8 cellular contexts compared by ENCODE assay signal in the genomic region with DNA sequence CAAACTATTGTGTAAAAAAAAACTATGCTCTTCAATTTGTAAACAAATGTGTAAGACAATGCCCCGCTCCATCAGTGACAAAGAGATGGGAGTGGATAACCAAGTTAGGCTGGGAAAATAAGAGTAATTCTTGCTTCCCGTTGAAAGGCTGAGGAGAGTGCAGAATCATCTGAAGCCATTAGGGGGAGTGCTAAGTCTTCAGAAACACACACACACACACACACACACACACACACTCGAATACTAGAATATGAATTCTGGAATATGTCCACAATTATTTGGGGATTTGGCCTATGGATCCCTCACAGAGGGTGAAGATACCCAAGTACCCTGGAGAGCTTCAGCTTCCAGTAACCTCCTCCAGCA. TPM values are rescaled to one million over a fixed set of nuclear protein-coding genes. Genes with fewer than 3 reads are reported as not detected.
DNase-seq lines count a peak whose midpoint lies in the region; ATAC-seq, FAIRE-seq and TF ChIP-seq lines count a peak whose summit lies in the region.

No MANE protein-coding gene starts in this region.

- FAIRE-seq in A549 (lab: Jason Lieb, UNC) = no peak
- FAIRE-seq in RCC 7860 (lab: Jason Lieb, UNC) = no peak

- no peaks in the 10 kb centered on the region; the same call in 2 of the 3 replicates for H3K9me3 ChIP-seq in A549

- POLR2A ChIA-PET in A549 (lab: Yijun Ruan, JAX) (interaction anchor here (1.1 to 1.6 kb wide), 4 partner anchors 37 to 164 kb away, joined by 3 to 14 read pairs (median 6); partner anchors contain the start of genes MSANTD2, SIAE and SPA17), GM10248 (lab: Yijun Ruan, JAX) (interaction anchor here (0.7 kb wide), 1 partner anchor 216 kb away, joined by 4 read pairs; no protein-coding TSS in a partner anchor)
- POLR2A ChIA-PET in activated CD4-positive, alpha-beta memory T cell treated with anti-CD3 and anti-CD28 coated beads for 36 hours (lab: Charles Lee) = interaction anchor here (0.7 to 1.1 kb wide), 2 partner anchors 39 to 333 kb away, joined by 3 to 5 read pairs; no protein-coding TSS in a partner anchor

- H3K4me3 ChIP-seq in A549 = no peak overlapping the region
- no peak overlapping the region for H3K4me3 ChIP-seq in Jurkat, Clone E6-1 (ENCODE audit: low read length)

- TF ChIP-seq RAD21 in A549 (conservative IDR thresholded peaks at IDR 0.05 in 1 of 2, IDR thresholded peaks at IDR 0.05 in 1 of 2) = peak; percentile 39 to 64; a peak in 4 of 5 replicates

- intact Hi-C loops in activated T-helper 2 cell treated with anti-CD3 and anti-CD28 coated beads, Interferon-gamma antibody, Interleukin-2, Interleukin-4, amounts not matched to agents 10 μg/mL and 5 μg/mL and 100 μg/mL, durations not matched to agents 14 hours and 24 hours and 36 hours (cut with micrococcal nuclease) = loop anchor here (1.0 to 5.0 kb wide), 7 partner anchors 30 to 420 kb away; partner anchors contain the start of genes ESAM, MSANTD2, SIAE and SPA17
- intact Hi-C loops in activated CD4-positive, alpha-beta memory T cell treated with anti-CD3 and anti-CD28 coated beads for 36 hours (cut with micrococcal nuclease) = loop anchor here (1.0 to 10.0 kb wide), 8 partner anchors 29 to 433 kb away; partner anchors contain the start of genes ESAM and TBRG1

- H3K4me1 Mint-ChIP-seq in neural crest cell = peaks cover 29% of the 10 kb centered on the region
- H3K4me1 Mint-ChIP-seq in activated T-helper 2 cell treated with anti-CD3 and anti-CD28 coated beads, Interferon-gamma antibody, Interleukin-2, Interleukin-4, amounts not matched to agents 10 μg/mL and 5 μg/mL and 100 μg/mL, durations not matched to agents 14 hours and 24 hours and 36 hours (ENCODE audit: low read depth) = peaks cover 14% of the 10 kb centered on the region
- peaks cover 9% of the 10 kb centered on the region for H3K4me1 Mint-ChIP-seq in activated CD4-positive, alpha-beta memory T cell treated with anti-CD3 and anti-CD28 coated beads for 36 hours (ENCODE audit: low read depth)

- peaks cover 8% of the 10 kb centered on the region; the same call in 1 of the 3 replicates for H3K4me1 ChIP-seq in A549

- DNase-seq in A549 (ENCODE audit: low read depth in 1 of 2, low spot score in 1 of 2) (peak; percentile 30 to 86), GM10248 (ENCODE audit: extremely low spot score) (peak; percentile 44), RCC 7860 (ENCODE audit: low spot score) (peak; percentile 45), epidermal melanocyte (ENCODE audit: insufficient read length, low spot score) (peak; percentile 60), neural crest cell (ENCODE audit: low read depth, low spot score) (peak; percentile 16)
- peak; percentile 71 for DNase-seq in Jurkat, Clone E6-1 (ENCODE audit: low read depth, low spot score)
- DNase-seq in activated T-helper 2 cell treated with anti-CD3 and anti-CD28 coated beads, Interferon-gamma antibody, Interleukin-2, Interleukin-4, amounts not matched to agents 10 μg/mL and 5 μg/mL and 100 μg/mL, durations not matched to agents 14 hours and 24 hours and 36 hours (ENCODE audit: low spot score) = no peak
- no peak for DNase-seq in activated CD4-positive, alpha-beta memory T cell treated with anti-CD3 and anti-CD28 coated beads for 36 hours

- peaks cover 40% of the 10 kb centered on the region for H3K27me3 Mint-ChIP-seq in neural crest cell (ENCODE audit: low read depth)
- peaks cover 58% of the 10 kb centered on the region for H3K27me3 Mint-ChIP-seq in activated T-helper 2 cell treated with anti-CD3 and anti-CD28 coated beads, Interferon-gamma antibody, Interleukin-2, Interleukin-4, amounts not matched to agents 10 μg/mL and 5 μg/mL and 100 μg/mL, durations not matched to agents 14 hours and 24 hours and 36 hours (ENCODE audit: low read depth)
- peaks cover 49% of the 10 kb centered on the region for H3K27me3 Mint-ChIP-seq in activated CD4-positive, alpha-beta memory T cell treated with anti-CD3 and anti-CD28 coated beads for 36 hours

- 4% methylated on average over 3 of the region's 3 CpGs for WGBS in A549 (ENCODE audit: missing lambda C conversion rate)

- peak overlapping the region; percentile 73 for H3K4me2 ChIP-seq in A549

- TF ChIP-seq EP300 in A549 (IDR thresholded peaks at IDR 0.05) = no peak

- peak; percentile 80 to 82; a peak in 5 of 6 replicates for ATAC-seq in A549

- CTCF ChIA-PET in A549 (lab: Yijun Ruan, JAX) = interaction anchor here (0.6 to 4.6 kb wide), 29 partner anchors 9 to 442 kb away, joined by 3 to 37 read pairs (median 4); partner anchors contain the start of genes MSANTD2, ROBO3 and VSIG2
- CTCF ChIA-PET in GM10248 (lab: Yijun Ruan, JAX) = interaction anchor here (0.6 to 4.9 kb wide), 39 partner anchors 8 to 305 kb away, joined by 3 to 67 read pairs (median 4); partner anchors contain the start of gene MSANTD2
- CTCF ChIA-PET in activated CD4-positive, alpha-beta memory T cell treated with anti-CD3 and anti-CD28 coated beads for 36 hours (lab: Charles Lee) = interaction anchor here (0.6 to 5.0 kb wide), 22 partner anchors 9 to 1265 kb away, joined by 3 to 85 read pairs (median 4); partner anchors contain the start of genes ESAM, MSANTD2, ROBO3 and SIAE

- no peak overlapping the region for H3K27ac ChIP-seq in A549

- TF ChIP-seq POLR2A in A549 (IDR thresholded peaks at IDR 0.05; ENCODE audit: low read length) = no peak

- no peak overlapping the region for H3K27ac Mint-ChIP-seq in neural crest cell (ENCODE audit: unreplicated experiment)
- no peak overlapping the region for H3K27ac Mint-ChIP-seq in activated T-helper 2 cell treated with anti-CD3 and anti-CD28 coated beads, Interferon-gamma antibody, Interleukin-2, Interleukin-4, amounts not matched to agents 10 μg/mL and 5 μg/mL and 100 μg/mL, durations not matched to agents 14 hours and 24 hours and 36 hours
- H3K27ac Mint-ChIP-seq in activated CD4-positive, alpha-beta memory T cell treated with anti-CD3 and anti-CD28 coated beads for 36 hours = no peak overlapping the region

- H3K36me3 Mint-ChIP-seq in neural crest cell (ENCODE audit: low read depth) = no peaks in the 10 kb centered on the region
- H3K36me3 Mint-ChIP-seq in activated T-helper 2 cell treated with anti-CD3 and anti-CD28 coated beads, Interferon-gamma antibody, Interleukin-2, Interleukin-4, amounts not matched to agents 10 μg/mL and 5 μg/mL and 100 μg/mL, durations not matched to agents 14 hours and 24 hours and 36 hours (ENCODE audit: low read depth) = no peaks in the 10 kb centered on the region
- H3K36me3 Mint-ChIP-seq in activated CD4-positive, alpha-beta memory T cell treated with anti-CD3 and anti-CD28 coated beads for 36 hours = no peaks in the 10 kb centered on the region

- TF ChIP-seq CTCF in A549 (IDR thresholded peaks at IDR 0.05) = no peak; the same call in 2 of the 3 replicates
- TF ChIP-seq CTCF in GM10248 (IDR thresholded peaks at IDR 0.05; ENCODE audit: control extremely low read depth, extremely low read depth, low read depth, missing control alignments) = peak; percentile 69
- TF ChIP-seq CTCF in neural crest cell (conservative IDR thresholded peaks at IDR 0.05) = no peak

- H3K4me3 Mint-ChIP-seq in neural crest cell = peak overlapping the region; percentile 79
- no peak overlapping the region for H3K4me3 Mint-ChIP-seq in activated T-helper 2 cell treated with anti-CD3 and anti-CD28 coated beads, Interferon-gamma antibody, Interleukin-2, Interleukin-4, amounts not matched to agents 10 μg/mL and 5 μg/mL and 100 μg/mL, durations not matched to agents 14 hours and 24 hours and 36 hours (ENCODE audit: low read depth)
- no peak overlapping the region for H3K4me3 Mint-ChIP-seq in activated CD4-positive, alpha-beta memory T cell treated with anti-CD3 and anti-CD28 coated beads for 36 hours

- H3K9me3 Mint-ChIP-seq in neural crest cell = no peaks in the 10 kb centered on the region
- no peaks in the 10 kb centered on the region for H3K9me3 Mint-ChIP-seq in activated T-helper 2 cell treated with anti-CD3 and anti-CD28 coated beads, Interferon-gamma antibody, Interleukin-2, Interleukin-4, amounts not matched to agents 10 μg/mL and 5 μg/mL and 100 μg/mL, durations not matched to agents 14 hours and 24 hours and 36 hours
- no peaks in the 10 kb centered on the region for H3K9me3 Mint-ChIP-seq in activated CD4-positive, alpha-beta memory T cell treated with anti-CD3 and anti-CD28 coated beads for 36 hours

TF ChIP-seq in A549, 52 proteins besides CTCF, POLR2A, EP300 and RAD21:
- TF ChIP-seq MAX (IDR thresholded peaks at IDR 0.05) (no peak), PHF8 (IDR thresholded peaks at IDR 0.05; ENCODE audit: borderline replicate concordance, low read depth) (no peak), RNF2 (IDR thresholded peaks at IDR 0.05; ENCODE audit: borderline replicate concordance, low read depth) (no peak)

RNA-seq across cellular contexts. Expression of gene ROBO3, which starts 27.8 kb away (rescaled TPM):
- polyA plus RNA-seq in A549 (2011; rRNA removed) (2.1 and 3.0 TPM in 2 replicates), A549 (2017; fragmentation: RNase III; extraction: RNeasy Plus Mini Kit Qiagen cat#74134 plus additional on column Dnase treatment) (2.6 to 2.8 TPM (median 2.8 TPM) in 3 replicates)
- 3.1 and 4.1 TPM in 2 replicates for polyA plus RNA-seq in A549 (2012; cell fraction: cytosol; rRNA removed)
- polyA plus RNA-seq in A549 (2012; cell fraction: nucleus; rRNA removed) = 15.0 and 15.2 TPM in 2 replicates
- 1.2 and 3.2 TPM in 2 replicates for polyA minus RNA-seq in A549 (2011; rRNA and poly(A)+ RNA removed)
- 28.9 TPM for polyA plus RNA-seq in Jurkat, Clone E6-1 (2012; ENCODE audit: insufficient read depth, insufficient read length)
- 17.8 and 19.7 TPM in 2 replicates for total RNA-seq in neural crest cell
- total RNA-seq in activated T-helper 2 cell treated with anti-CD3 and anti-CD28 coated beads, Interferon-gamma antibody, Interleukin-2, Interleukin-4, amounts not matched to agents 10 μg/mL and 5 μg/mL and 100 μg/mL, durations not matched to agents 14 hours and 24 hours and 36 hours = 9.0 and 10.6 TPM in 2 replicates
- total RNA-seq in activated CD4-positive, alpha-beta memory T cell treated with anti-CD3 and anti-CD28 coated beads for 36 hours = 10 to 100 TPM in 1 of 2 experiments, 1 to 10 TPM in 1; 9.0 to 10.4 TPM

RNA-seq across cellular contexts. Expression of gene MSANTD2, which starts 37.3 kb away (rescaled TPM):
- polyA plus RNA-seq in A549 (2011; rRNA removed) = 6.4 TPM in 2 replicates
- polyA plus RNA-seq in A549 (2012; cell fraction: cytosol; rRNA removed) = 2.4 TPM in 2 replicates
- polyA plus RNA-seq in A549 (2012; cell fraction: nucleus; rRNA removed) = 5.3 and 8.0 TPM in 2 replicates
- polyA plus RNA-seq in A549 (2017; fragmentation: RNase III; extraction: RNeasy Plus Mini Kit Qiagen cat#74134 plus additional on column Dnase treatment) = 5.4 to 5.8 TPM (median 5.6 TPM) in 3 replicates
- 1.6 and 3.0 TPM in 2 replicates for polyA minus RNA-seq in A549 (2011; rRNA and poly(A)+ RNA removed)
- polyA plus RNA-seq in Jurkat, Clone E6-1 (2012; ENCODE audit: insufficient read depth, insufficient read length) = 2.7 TPM
- 28.7 and 29.0 TPM in 2 replicates for total RNA-seq in neural crest cell
- 10.5 and 10.8 TPM in 2 replicates for total RNA-seq in activated T-helper 2 cell treated with anti-CD3 and anti-CD28 coated beads, Interferon-gamma antibody, Interleukin-2, Interleukin-4, amounts not matched to agents 10 μg/mL and 5 μg/mL and 100 μg/mL, durations not matched to agents 14 hours and 24 hours and 36 hours
- 1 to 10 TPM; 6.1 to 6.4 TPM for total RNA-seq in activated CD4-positive, alpha-beta memory T cell treated with anti-CD3 and anti-CD28 coated beads for 36 hours

Comparison
In these comparisons a context has a peak if more than half of its experiments do, and no peak if none do; other contexts are left out.
1. DNase-seq: peak in A549 (2 of 2), GM10248 (single experiment), Jurkat, Clone E6-1 (single experiment), RCC 7860 (single experiment), epidermal melanocyte (single experiment) and neural crest cell (single experiment); none in activated T-helper 2 cell treated with anti-CD3 and anti-CD28 coated beads, Interferon-gamma antibody, Interleukin-2, Interleukin-4, amounts not matched to agents 10 μg/mL and 5 μg/mL and 100 μg/mL, durations not matched to agents 14 hours and 24 hours and 36 hours (single experiment) and activated CD4-positive, alpha-beta memory T cell treated with anti-CD3 and anti-CD28 coated beads for 36 hours (single experiment).